In the genomic region with DNA sequence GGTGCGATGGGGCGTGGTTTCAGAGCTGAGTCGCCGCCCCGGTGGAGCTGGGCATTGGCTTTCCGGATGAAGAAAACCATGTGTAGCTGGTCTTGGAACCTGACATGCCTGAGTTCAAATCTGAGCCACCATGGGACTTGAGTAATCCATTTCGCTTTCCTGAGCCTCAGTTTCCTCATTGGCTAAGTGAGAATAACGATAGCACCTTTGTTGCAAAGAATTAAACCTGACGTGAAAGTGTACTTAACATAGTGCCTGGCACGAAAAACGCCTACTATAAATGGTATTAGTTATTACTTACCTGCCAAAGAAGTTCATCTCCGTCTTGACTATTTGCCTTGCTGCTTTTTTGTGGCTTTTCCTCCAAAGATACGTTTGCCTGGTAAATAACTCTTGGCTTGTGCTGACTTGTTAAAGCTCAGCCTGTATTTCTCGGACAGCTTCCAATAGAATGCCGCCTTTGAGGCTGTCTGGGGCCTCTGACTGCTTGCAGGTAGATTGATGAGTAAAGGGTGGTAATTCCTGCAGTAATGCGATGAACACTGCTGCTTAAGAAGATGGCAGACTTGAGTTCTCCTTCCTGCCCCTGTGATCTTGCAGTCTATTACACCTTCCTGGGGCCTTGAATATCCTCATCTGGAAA, we compare ENCODE assay signal across 8 cellular contexts. TPM values are rescaled to one million over a fixed set of nuclear protein-coding genes. Genes with fewer than 3 reads are reported as not detected.
DNase-seq lines count a peak whose midpoint lies in the region; ATAC-seq, FAIRE-seq and TF ChIP-seq lines count a peak whose summit lies in the region.

No MANE protein-coding gene starts in this region.

- TF ChIP-seq CTCF in A673 (conservative IDR thresholded peaks at IDR 0.05; ENCODE audit: low read depth, low read length) (no peak), kidney epithelial cell (IDR thresholded peaks at IDR 0.05; ENCODE audit: insufficient read depth, low read length, poor library complexity, severe bottlenecking) (no peak), vagina (IDR thresholded peaks at IDR 0.05) (no peak)

- in situ Hi-C loops in ACHN (cut with HindIII; ENCODE audit: low pct_ligation_motif_present, low pct_unique_long_range_greater_than_20kb, low sequenced_read_pairs), result no loop called here

- H3K4me3 ChIP-seq in A673 (ENCODE audit: low read depth, low read length, poor library complexity, severe bottlenecking) (peak overlapping the region; percentile 98), kidney epithelial cell (ENCODE audit: low read depth, low read length) (peak overlapping the region; percentile 83), vagina (peak overlapping the region; percentile 67 to 73)

- peaks cover 29% of the 10 kb centered on the region for H3K27me3 Mint-ChIP-seq in activated T-cell treated with anti-CD3 and anti-CD28 coated beads, Interleukin-2, amount 50 U/mL, for 72 hours (ENCODE audit: low read depth)

- intact Hi-C loops in A673 (cut with micrococcal nuclease; ENCODE audit: unreplicated experiment), result loop anchor here (10.0 kb wide), 1 partner anchor 331 kb away; no protein-coding TSS in a partner anchor
- intact Hi-C loops in vagina (cut with DNase I), result no loop called here

- DNase-seq in A673 (ENCODE audit: low spot score) (no peak), kidney epithelial cell (ENCODE audit: low read depth) (no peak), vagina (ENCODE audit: extremely low spot score in 2 of 2) (no peak), ACHN (no peak), NCI-H446 treated with DMSO at 0.1 percent for 48 hours (lab: John Stamatoyannopoulos, UW) (no peak), GM19239 (ENCODE audit: insufficient read length, low spot score) (no peak)
- no peak for DNase-seq in activated T-cell treated with anti-CD3 and anti-CD28 coated beads, Interleukin-2, amount 50 U/mL, for 72 hours

- TF ChIP-seq POLR2A in vagina (IDR thresholded peaks at IDR 0.05), result no peak

- H3K4me1 ChIP-seq in A673 (ENCODE audit: insufficient read depth, low read length, poor library complexity, severe bottlenecking) (peaks cover 11% of the 10 kb centered on the region), vagina (peaks cover 21% of the 10 kb centered on the region)

- H3K27ac ChIP-seq in A673 (ENCODE audit: low read depth, low read length, poor library complexity, severe bottlenecking), result no peak overlapping the region
- H3K27ac ChIP-seq in vagina, result peak overlapping the region; percentile 54

- FAIRE-seq in GM19239 (lab: Jason Lieb, UNC), result no peak

- ATAC-seq in GM21447 (IDR thresholded peaks at IDR 0.05; ENCODE audit: unreplicated experiment), result peak; percentile 6
- ATAC-seq in activated T-cell treated with anti-CD3 and anti-CD28 coated beads, Interleukin-2, amount 50 U/mL, for 72 hours (replicated peaks in 1 of 2), result no peak

- peaks cover 42% of the 10 kb centered on the region for H3K4me1 Mint-ChIP-seq in activated T-cell treated with anti-CD3 and anti-CD28 coated beads, Interleukin-2, amount 50 U/mL, for 72 hours (ENCODE audit: low read depth)

- peak overlapping the region; percentile 38 for H3K27ac Mint-ChIP-seq in activated T-cell treated with anti-CD3 and anti-CD28 coated beads, Interleukin-2, amount 50 U/mL, for 72 hours

- CTCF ChIA-PET in A673 (lab: Charles Lee), result interaction anchor here (0.6 kb wide), 1 partner anchor 125 kb away, joined by 3 read pairs; no protein-coding TSS in a partner anchor

- POLR2A ChIA-PET in A673 (lab: Charles Lee; ENCODE audit: low non-redundant PET), result no interaction called here

- peaks cover 0 to 1% of the 10 kb centered on the region in 2 donors for H3K9me3 Mint-ChIP-seq in activated T-cell treated with anti-CD3 and anti-CD28 coated beads, Interleukin-2, amount 50 U/mL, for 72 hours

- peaks cover 16 to 30% of the 10 kb centered on the region in 2 donors for H3K36me3 Mint-ChIP-seq in activated T-cell treated with anti-CD3 and anti-CD28 coated beads, Interleukin-2, amount 50 U/mL, for 72 hours (ENCODE audit: insufficient read depth in 2 of 2)

- peak overlapping the region; percentile 86 to 89 for H3K4me3 Mint-ChIP-seq in activated T-cell treated with anti-CD3 and anti-CD28 coated beads, Interleukin-2, amount 50 U/mL, for 72 hours

- BruUV-seq in A673 (replicated peaks; lab: Mats Ljungman, UMichigan), result TSS peak; percentile 48

- H3K36me3 ChIP-seq in A673 (ENCODE audit: insufficient read depth, low read length, poor library complexity, severe bottlenecking), result peaks cover 28% of the 10 kb centered on the region
- no peaks in the 10 kb centered on the region for H3K36me3 ChIP-seq in kidney epithelial cell (ENCODE audit: control insufficient read depth, insufficient read depth, low read length)
- no peaks in the 10 kb centered on the region for H3K36me3 ChIP-seq in vagina

- H3K9me3 ChIP-seq in A673 (ENCODE audit: low read depth, low read length, poor library complexity, severe bottlenecking) (no peaks in the 10 kb centered on the region), vagina (no peaks in the 10 kb centered on the region)

- H3K27me3 ChIP-seq in A673 (replicated peaks; ENCODE audit: insufficient read depth, low read depth, low read length, poor library complexity) (no peaks in the 10 kb centered on the region), kidney epithelial cell (ENCODE audit: control insufficient read depth, insufficient read depth, low read length) (no peaks in the 10 kb centered on the region), vagina (no peaks in the 10 kb centered on the region)

RNA-seq across cellular contexts. Expression of a gene that starts 1.3 kb away (rescaled TPM):
- total RNA-seq in A673 (2021), result 64.9 and 72.5 TPM in 2 replicates
- 10 to 100 TPM; 72.8 to 87.2 TPM for total RNA-seq in activated T-cell treated with anti-CD3 and anti-CD28 coated beads, Interleukin-2, amount 50 U/mL, for 72 hours
- 5.6 and 9.6 TPM in 2 replicates for total RNA-seq in kidney epithelial cell
- total RNA-seq in vagina, result 9.1 TPM
